ENCODE assay signal across 9 cellular contexts in genomic region chr10:110834622-110835219, GRCh38. TPM values are rescaled to one million over a fixed set of nuclear protein-coding genes. Genes with fewer than 3 reads are reported as not detected.
DNase-seq lines count a peak whose midpoint lies in the region; ATAC-seq, FAIRE-seq and TF ChIP-seq lines count a peak whose summit lies in the region.
"Had no signal": no experiment of that assay in that cellular context is flagged by ENCODE, and none has a peak within 500 bp of the region (broad histone marks: within the 10 kb centered on the region; RNA-seq: fewer than 3 reads in every experiment).

No MANE protein-coding gene starts in this region.

- H3K36me3 ChIP-seq in keratinocyte (ENCODE audit: control insufficient read depth in 2 of 2, extremely low read depth in 1 of 2, insufficient read depth in 2 of 2, low read length in 2 of 2), result no peaks in the 10 kb centered on the region
- H3K36me3 ChIP-seq in upper lobe of right lung, result no peaks in the 10 kb centered on the region

- no peak overlapping the region for H3K27ac ChIP-seq in keratinocyte (ENCODE audit: control insufficient read depth, insufficient read depth, low read length)
- no peak overlapping the region for H3K27ac ChIP-seq in upper lobe of right lung

- H3K9me3 ChIP-seq in keratinocyte (ENCODE audit: control insufficient read depth, low read depth, low read length) (no peaks in the 10 kb centered on the region), upper lobe of right lung (no peaks in the 10 kb centered on the region)

- H3K9me1 ChIP-seq in keratinocyte (ENCODE audit: control insufficient read depth, extremely low read depth, insufficient read depth, low read length), result no peaks in the 10 kb centered on the region

- TF ChIP-seq CTCF in keratinocyte (optimal IDR thresholded peaks at IDR 0.05 in 1 of 3, IDR thresholded peaks at IDR 0.05 in 1 of 3, conservative IDR thresholded peaks at IDR 0.05 in 1 of 3; ENCODE audit: extremely low read depth in 1 of 3, insufficient read depth in 2 of 3, low read length in 3 of 3), result no peak
- TF ChIP-seq CTCF in upper lobe of right lung (IDR thresholded peaks at IDR 0.05), result no peak

- peak; percentile 33 for DNase-seq in activated CD8-positive, alpha-beta memory T cell treated with anti-CD3 and anti-CD28 coated beads, Interleukin-2, amount 50 U/mL, for 4 hours
- no peak for DNase-seq in activated CD8-positive, alpha-beta memory T cell treated with anti-CD3 and anti-CD28 coated beads, Interleukin-2, amount 50 U/mL, for 48 hours
- DNase-seq in activated naive CD4-positive, alpha-beta T cell treated with anti-CD3 and anti-CD28 coated beads, Interleukin-2, amount 50 U/mL, for 16 hours, result peak; percentile 17
- DNase-seq in keratinocyte (ENCODE audit: low read depth, low spot score), result no peak
- no peak for DNase-seq in upper lobe of right lung
- DNase-seq in cerebellum (ENCODE audit: low spot score), result no peak
- no peak for DNase-seq in stimulated activated CD4-positive, alpha-beta T cell treated with anti-CD3 and anti-CD28 coated beads, Interleukin-2, amount 100 ng/mL, for 24 hours

- ATAC-seq in upper lobe of right lung, result peak; percentile 72
- ATAC-seq in GM19324 (IDR thresholded peaks at IDR 0.05; ENCODE audit: low FRiP score, unreplicated experiment), result no peak

- dilution Hi-C loops in keratinocyte (cut with MboI; ENCODE audit: extremely low pct_ligation_motif_present, low sequenced_read_pairs), result no loop called here

- H3K4me1 ChIP-seq in keratinocyte (ENCODE audit: control insufficient read depth, extremely low read depth, insufficient read depth, low read length), result peaks cover 19% of the 10 kb centered on the region
- peaks cover 8% of the 10 kb centered on the region for H3K4me1 ChIP-seq in upper lobe of right lung

- intact Hi-C loops in upper lobe of right lung (cut with DNase I), result no loop called here

- no peak overlapping the region for H3K9ac ChIP-seq in keratinocyte (ENCODE audit: control insufficient read depth, extremely low read depth, insufficient read depth, low read length)

- no peaks in the 10 kb centered on the region for H4K20me1 ChIP-seq in keratinocyte (ENCODE audit: control insufficient read depth, extremely low read depth, insufficient read depth, low read length)

- FAIRE-seq in keratinocyte (lab: Jason Lieb, UNC), result peak; percentile 66
- FAIRE-seq: TTC549 had no signal

- H3K4me2 ChIP-seq in keratinocyte (ENCODE audit: control insufficient read depth, extremely low read depth, insufficient read depth, low read depth, low read length), result peak overlapping the region; percentile 4

- H2AFZ ChIP-seq in keratinocyte (ENCODE audit: control insufficient read depth, low read length), result no peak overlapping the region

- H3K27me3 ChIP-seq in keratinocyte (ENCODE audit: control insufficient read depth, extremely low read depth, insufficient read depth, low read length) (no peaks in the 10 kb centered on the region), upper lobe of right lung (no peaks in the 10 kb centered on the region)

- no peaks in the 10 kb centered on the region for H3K79me2 ChIP-seq in keratinocyte (ENCODE audit: control insufficient read depth, insufficient read depth, low read length)

- no peak overlapping the region for H3K4me3 ChIP-seq in keratinocyte (ENCODE audit: control insufficient read depth in 2 of 3, extremely low read depth in 1 of 3, insufficient read depth in 2 of 3, low read depth in 1 of 3, low read length in 3 of 3)
- no peak overlapping the region for H3K4me3 ChIP-seq in upper lobe of right lung

RNA-seq across cellular contexts. Expression of gene PDCD4, which starts 37.0 kb away (rescaled TPM):
- 63.1 to 146 TPM (median 99.7 TPM) in 3 replicates for polyA plus RNA-seq in keratinocyte
- polyA plus RNA-seq in keratinocyte (2011; ENCODE audit: low read depth), result 334 TPM
- 60.6 and 83.9 TPM in 2 replicates for polyA plus RNA-seq in keratinocyte (2011; cell fraction: cytosol; rRNA removed)
- 75.6 and 156 TPM in 2 replicates for polyA plus RNA-seq in keratinocyte (2011; cell fraction: nucleus; rRNA removed)
- polyA plus RNA-seq in keratinocyte (2012; ENCODE audit: low replicate concordance), result 80.0 and 198 TPM in 2 replicates
- 8.4 to 29.0 TPM (median 14.0 TPM) in 3 replicates for polyA minus RNA-seq in keratinocyte
- 27.0 TPM for polyA minus RNA-seq in keratinocyte (2011; cell fraction: cytosol; rRNA and poly(A)+ RNA removed)
- 37.1 and 90.1 TPM in 2 replicates for polyA minus RNA-seq in keratinocyte (2011; cell fraction: nucleus; rRNA and poly(A)+ RNA removed)
- 48.6 TPM for total RNA-seq in upper lobe of right lung
- total RNA-seq in cerebellum, result 89.3 TPM

Comparison
In these comparisons a context has a peak if more than half of its experiments do, and no peak if none do; other contexts are left out.
1. DNase-seq: peak in activated CD8-positive, alpha-beta memory T cell treated with anti-CD3 and anti-CD28 coated beads, Interleukin-2, amount 50 U/mL, for 4 hours (single experiment) and activated naive CD4-positive, alpha-beta T cell treated with anti-CD3 and anti-CD28 coated beads, Interleukin-2, amount 50 U/mL, for 16 hours (single experiment); none in activated CD8-positive, alpha-beta memory T cell treated with anti-CD3 and anti-CD28 coated beads, Interleukin-2, amount 50 U/mL, for 48 hours (single experiment), keratinocyte (single experiment), upper lobe of right lung (single experiment), cerebellum (single experiment) and stimulated activated CD4-positive, alpha-beta T cell treated with anti-CD3 and anti-CD28 coated beads, Interleukin-2, amount 100 ng/mL, for 24 hours (0 of 2).